15 cellular contexts compared by ENCODE assay signal in genomic region chr4:168485511-168485910, GRCh38.
"Had no signal": no experiment of that assay in that cellular context is flagged by ENCODE, and none has a peak within 500 bp of the region (broad histone marks: within the 10 kb centered on the region; RNA-seq: fewer than 3 reads in every experiment).

No MANE protein-coding gene starts in this region.

- ATAC-seq: activated T-helper 17 cell treated with anti-CD3 and anti-CD28 coated beads, Interleukin-2, amount 50 U/mL, for 72 hours; lower lobe of right lung; naive thymus-derived CD8-positive, alpha-beta T cell had no signal

- H3K9me3 ChIP-seq: colonic mucosa, lower lobe of right lung, tibial nerve, vagina had no signal

- H3K4me3 ChIP-seq: colonic mucosa, lower lobe of right lung, skin epidermis, tibial nerve, vagina had no signal

- DNase-seq: activated CD4-positive, alpha-beta T cell treated with anti-CD3 and anti-CD28 coated beads, Interleukin-2, amount 50 U/mL, for 4 hours; activated CD4-positive, CD25-positive, alpha-beta regulatory T cell treated with anti-CD3 and anti-CD28 coated beads, Interleukin-2, amount 50 U/mL, for 72 hours; activated naive CD4-positive, alpha-beta T cell treated with anti-CD3 and anti-CD28 coated beads for 36 hours; caudate nucleus; colonic mucosa; foreskin melanocyte; lower lobe of right lung; naive thymus-derived CD8-positive, alpha-beta T cell; stimulated activated CD4-positive, alpha-beta T cell treated with anti-CD3 and anti-CD28 coated beads, Interleukin-4, amount 100 ng/mL, for 24 hours; stimulated activated naive CD4-positive, alpha-beta T cell treated with Interleukin-2 at 50 U/mL for 16 hours; substantia nigra had no signal

- H3K27me3 Mint-ChIP-seq: activated T-helper 17 cell treated with anti-CD3 and anti-CD28 coated beads, Interleukin-2, amount 50 U/mL, for 72 hours had no signal

- H3K9me3 Mint-ChIP-seq: activated naive CD4-positive, alpha-beta T cell treated with anti-CD3 and anti-CD28 coated beads for 36 hours; activated T-helper 17 cell treated with anti-CD3 and anti-CD28 coated beads, Interleukin-2, amount 50 U/mL, for 72 hours; naive thymus-derived CD8-positive, alpha-beta T cell had no signal

- H3K36me3 ChIP-seq: colonic mucosa, lower lobe of right lung, tibial nerve, vagina had no signal

- H3K27ac ChIP-seq: colonic mucosa, lower lobe of right lung, skin epidermis, tibial nerve, vagina had no signal

- H3K27ac Mint-ChIP-seq: activated naive CD4-positive, alpha-beta T cell treated with anti-CD3 and anti-CD28 coated beads for 36 hours; activated T-helper 17 cell treated with anti-CD3 and anti-CD28 coated beads, Interleukin-2, amount 50 U/mL, for 72 hours; naive thymus-derived CD8-positive, alpha-beta T cell had no signal

- H3K27me3 ChIP-seq: colonic mucosa, tibial nerve, vagina had no signal

- H3K4me3 Mint-ChIP-seq: activated naive CD4-positive, alpha-beta T cell treated with anti-CD3 and anti-CD28 coated beads for 36 hours; activated T-helper 17 cell treated with anti-CD3 and anti-CD28 coated beads, Interleukin-2, amount 50 U/mL, for 72 hours; naive thymus-derived CD8-positive, alpha-beta T cell had no signal

- H3K36me3 Mint-ChIP-seq: naive thymus-derived CD8-positive, alpha-beta T cell had no signal

- H3K4me1 ChIP-seq: colonic mucosa had no signal
